In the genomic region with DNA sequence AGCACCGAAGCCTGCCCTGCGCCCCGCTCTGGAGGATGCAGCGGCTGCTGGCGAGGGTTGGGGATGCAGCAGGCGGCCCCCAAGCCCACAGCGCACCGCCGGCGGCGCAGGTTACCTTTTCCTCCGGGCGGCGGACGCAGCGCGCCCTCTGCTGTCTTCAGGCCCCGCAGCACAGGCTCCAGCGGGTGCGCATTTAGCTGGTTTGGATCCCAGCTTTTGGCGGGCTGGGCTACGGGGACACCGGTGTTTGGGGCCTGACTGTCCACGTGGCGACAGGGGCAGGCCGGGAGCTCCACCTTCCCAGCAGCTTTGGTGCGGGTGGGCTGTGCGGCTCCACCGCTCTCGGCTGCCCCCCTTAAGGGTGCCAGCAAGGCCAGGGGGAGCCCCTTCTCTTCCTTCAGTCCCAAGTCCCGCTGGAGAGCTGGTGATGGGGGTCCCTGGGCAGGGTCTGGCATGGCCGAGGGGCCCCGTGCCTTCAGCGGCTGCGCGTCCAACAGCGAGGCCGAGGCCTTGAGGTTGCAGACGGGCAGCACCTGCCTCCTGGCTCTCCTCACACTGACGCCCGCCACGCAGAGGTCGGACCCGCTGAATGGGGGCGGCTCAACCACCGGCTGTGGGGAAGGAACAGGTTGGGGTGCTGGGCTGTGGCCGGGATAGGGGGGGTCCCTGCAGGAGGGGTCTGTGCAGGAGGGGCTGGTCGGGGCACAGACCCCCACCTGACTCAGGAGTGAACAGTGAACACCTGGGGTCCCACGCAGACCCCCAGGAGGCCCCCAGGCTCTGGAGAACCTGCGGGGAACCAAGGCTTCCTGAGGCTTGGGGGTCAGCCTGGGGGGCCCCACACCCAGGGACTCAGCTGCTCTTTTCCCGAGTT, we compare ENCODE assay signal across 8 cellular contexts. TPM values are rescaled to one million over a fixed set of nuclear protein-coding genes. Genes with fewer than 3 reads are reported as not detected.
DNase-seq lines count a peak whose midpoint lies in the region; ATAC-seq and TF ChIP-seq lines count a peak whose summit lies in the region.

No MANE protein-coding gene starts in this region.

- peak; percentile 89 for TF ChIP-seq CTCF in AG09309 (IDR thresholded peaks at IDR 0.05; ENCODE audit: control insufficient read depth, insufficient read depth, low read depth, low read length, missing control alignments)
- TF ChIP-seq CTCF in WTC11 (IDR thresholded peaks at IDR 0.05) = peak; percentile 63; the same call in 1 of the 2 replicates

- POLR2A ChIA-PET in WTC11 (lab: Charles Lee) = interaction anchor here (0.5 to 1.0 kb wide), 2 partner anchors 101 to 294 kb away, joined by 4 to 8 read pairs; no protein-coding TSS in a partner anchor

- ATAC-seq in WTC11 (peak; percentile 93), GM18517 (IDR thresholded peaks at IDR 0.05; ENCODE audit: unreplicated experiment) (no peak)

- no peak overlapping the region for H3K27ac Mint-ChIP-seq in WTC11

- DNase-seq in AG09309 (ENCODE audit: low read depth) (no peak), GM19240 (ENCODE audit: insufficient read length, low spot score) (peak; percentile 82), NCI-H1930 (lab: John Stamatoyannopoulos, UW) (peak; percentile 55 to 85), WTC11 (ENCODE audit: low spot score) (peak; percentile 93), T47D (ENCODE audit: low read depth in 1 of 2, low spot score in 1 of 2) (peak; percentile 68 to 92), iPS-NIHi7 (ENCODE audit: extremely low spot score) (peak; percentile 96)
- peak; percentile 59 to 78 for DNase-seq in stimulated activated CD4-positive, alpha-beta T cell treated with anti-CD3 and anti-CD28 coated beads, Interleukin-15, amount 100 ng/mL, for 1 hour (ENCODE audit: low read depth in 1 of 2, low spot score in 1 of 2)

- H3K4me3 ChIP-seq in AG09309 (ENCODE audit: control insufficient read depth, low read depth, low read length) = no peak overlapping the region

- H3K4me3 Mint-ChIP-seq in WTC11 = no peak overlapping the region

- H3K9me3 Mint-ChIP-seq in WTC11 = no peaks in the 10 kb centered on the region

- no peaks in the 10 kb centered on the region for H3K4me1 Mint-ChIP-seq in WTC11

- H3K27me3 Mint-ChIP-seq in WTC11 (ENCODE audit: low read depth) = peaks cover 20% of the 10 kb centered on the region

- CTCF ChIA-PET in WTC11 (lab: Charles Lee) = interaction anchor here (0.5 to 3.2 kb wide), 74 partner anchors 11 to 657 kb away, joined by 3 to 75 read pairs (median 5); a partner anchor contains a TSS

- in situ Hi-C loops in T47D (cut with HindIII; ENCODE audit: low pct_unique_long_range_greater_than_20kb, low sequenced_read_pairs) = no loop called here

- no peaks in the 10 kb centered on the region for H3K36me3 Mint-ChIP-seq in WTC11

TF ChIP-seq in WTC11, 78 proteins besides CTCF, POLR2A, EP300 and RAD21 (continues in another document):
- TF ChIP-seq SP1 (CRISPR knock-in tag; conservative IDR thresholded peaks at IDR 0.05) (peak; percentile 39; the same call in 1 of the 2 replicates), ZNF317 (CRISPR knock-in tag; IDR thresholded peaks at IDR 0.05; ENCODE audit: borderline replicate concordance, low read depth) (no peak), CBFB (CRISPR knock-in tag; IDR thresholded peaks at IDR 0.05; ENCODE audit: low read depth) (peak; percentile 87; the same call in 1 of the 2 replicates), ZNF232 (CRISPR knock-in tag; IDR thresholded peaks at IDR 0.05) (no peak), OVOL2 (CRISPR knock-in tag; IDR thresholded peaks at IDR 0.05; ENCODE audit: borderline replicate concordance) (no peak), NR1H2 (CRISPR knock-in tag; IDR thresholded peaks at IDR 0.05) (no peak), ZBTB21 (CRISPR knock-in tag; IDR thresholded peaks at IDR 0.05; ENCODE audit: borderline replicate concordance) (no peak; the same call in 1 of the 2 replicates)
- TF ChIP-seq, protein P1, sequence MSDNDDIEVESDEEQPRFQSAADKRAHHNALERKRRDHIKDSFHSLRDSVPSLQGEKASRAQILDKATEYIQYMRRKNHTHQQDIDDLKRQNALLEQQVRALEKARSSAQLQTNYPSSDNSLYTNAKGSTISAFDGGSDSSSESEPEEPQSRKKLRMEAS (CRISPR knock-in tag; IDR thresholded peaks at IDR 0.05) = peak; percentile 89
- TF ChIP-seq, protein P2, sequence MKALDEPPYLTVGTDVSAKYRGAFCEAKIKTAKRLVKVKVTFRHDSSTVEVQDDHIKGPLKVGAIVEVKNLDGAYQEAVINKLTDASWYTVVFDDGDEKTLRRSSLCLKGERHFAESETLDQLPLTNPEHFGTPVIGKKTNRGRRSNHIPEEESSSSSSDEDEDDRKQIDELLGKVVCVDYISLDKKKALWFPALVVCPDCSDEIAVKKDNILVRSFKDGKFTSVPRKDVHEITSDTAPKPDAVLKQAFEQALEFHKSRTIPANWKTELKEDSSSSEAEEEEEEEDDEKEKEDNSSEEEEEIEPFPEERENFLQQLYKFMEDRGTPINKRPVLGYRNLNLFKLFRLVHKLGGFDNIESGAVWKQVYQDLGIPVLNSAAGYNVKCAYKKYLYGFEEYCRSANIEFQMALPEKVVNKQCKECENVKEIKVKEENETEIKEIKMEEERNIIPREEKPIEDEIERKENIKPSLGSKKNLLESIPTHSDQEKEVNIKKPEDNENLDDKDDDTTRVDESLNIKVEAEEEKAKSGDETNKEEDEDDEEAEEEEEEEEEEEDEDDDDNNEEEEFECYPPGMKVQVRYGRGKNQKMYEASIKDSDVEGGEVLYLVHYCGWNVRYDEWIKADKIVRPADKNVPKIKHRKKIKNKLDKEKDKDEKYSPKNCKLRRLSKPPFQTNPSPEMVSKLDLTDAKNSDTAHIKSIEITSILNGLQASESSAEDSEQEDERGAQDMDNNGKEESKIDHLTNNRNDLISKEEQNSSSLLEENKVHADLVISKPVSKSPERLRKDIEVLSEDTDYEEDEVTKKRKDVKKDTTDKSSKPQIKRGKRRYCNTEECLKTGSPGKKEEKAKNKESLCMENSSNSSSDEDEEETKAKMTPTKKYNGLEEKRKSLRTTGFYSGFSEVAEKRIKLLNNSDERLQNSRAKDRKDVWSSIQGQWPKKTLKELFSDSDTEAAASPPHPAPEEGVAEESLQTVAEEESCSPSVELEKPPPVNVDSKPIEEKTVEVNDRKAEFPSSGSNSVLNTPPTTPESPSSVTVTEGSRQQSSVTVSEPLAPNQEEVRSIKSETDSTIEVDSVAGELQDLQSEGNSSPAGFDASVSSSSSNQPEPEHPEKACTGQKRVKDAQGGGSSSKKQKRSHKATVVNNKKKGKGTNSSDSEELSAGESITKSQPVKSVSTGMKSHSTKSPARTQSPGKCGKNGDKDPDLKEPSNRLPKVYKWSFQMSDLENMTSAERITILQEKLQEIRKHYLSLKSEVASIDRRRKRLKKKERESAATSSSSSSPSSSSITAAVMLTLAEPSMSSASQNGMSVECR (CRISPR knock-in tag; IDR thresholded peaks at IDR 0.05; ENCODE audit: borderline replicate concordance) = 0 out of 2 replicates have a peak, but pooled peaks have one; percentile 72
- TF ChIP-seq, protein P3, sequence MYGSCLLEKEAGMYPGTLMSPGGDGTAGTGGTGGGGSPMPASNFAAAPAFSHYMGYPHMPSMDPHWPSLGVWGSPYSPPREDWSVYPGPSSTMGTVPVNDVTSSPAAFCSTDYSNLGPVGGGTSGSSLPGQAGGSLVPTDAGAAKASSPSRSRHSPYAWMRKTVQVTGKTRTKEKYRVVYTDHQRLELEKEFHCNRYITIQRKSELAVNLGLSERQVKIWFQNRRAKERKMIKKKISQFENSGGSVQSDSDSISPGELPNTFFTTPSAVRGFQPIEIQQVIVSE (CRISPR knock-in tag; IDR thresholded peaks at IDR 0.05; ENCODE audit: borderline replicate concordance) = no peak
- TF ChIP-seq, protein P4, sequence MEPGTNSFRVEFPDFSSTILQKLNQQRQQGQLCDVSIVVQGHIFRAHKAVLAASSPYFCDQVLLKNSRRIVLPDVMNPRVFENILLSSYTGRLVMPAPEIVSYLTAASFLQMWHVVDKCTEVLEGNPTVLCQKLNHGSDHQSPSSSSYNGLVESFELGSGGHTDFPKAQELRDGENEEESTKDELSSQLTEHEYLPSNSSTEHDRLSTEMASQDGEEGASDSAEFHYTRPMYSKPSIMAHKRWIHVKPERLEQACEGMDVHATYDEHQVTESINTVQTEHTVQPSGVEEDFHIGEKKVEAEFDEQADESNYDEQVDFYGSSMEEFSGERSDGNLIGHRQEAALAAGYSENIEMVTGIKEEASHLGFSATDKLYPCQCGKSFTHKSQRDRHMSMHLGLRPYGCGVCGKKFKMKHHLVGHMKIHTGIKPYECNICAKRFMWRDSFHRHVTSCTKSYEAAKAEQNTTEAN (CRISPR knock-in tag; IDR thresholded peaks at IDR 0.05) = 0 out of 2 replicates have a peak, but pooled peaks have one; percentile 58
- TF ChIP-seq, protein P5, sequence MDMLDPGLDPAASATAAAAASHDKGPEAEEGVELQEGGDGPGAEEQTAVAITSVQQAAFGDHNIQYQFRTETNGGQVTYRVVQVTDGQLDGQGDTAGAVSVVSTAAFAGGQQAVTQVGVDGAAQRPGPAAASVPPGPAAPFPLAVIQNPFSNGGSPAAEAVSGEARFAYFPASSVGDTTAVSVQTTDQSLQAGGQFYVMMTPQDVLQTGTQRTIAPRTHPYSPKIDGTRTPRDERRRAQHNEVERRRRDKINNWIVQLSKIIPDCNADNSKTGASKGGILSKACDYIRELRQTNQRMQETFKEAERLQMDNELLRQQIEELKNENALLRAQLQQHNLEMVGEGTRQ (CRISPR knock-in tag; IDR thresholded peaks at IDR 0.05) = peak; percentile 63
- TF ChIP-seq, protein P6, sequence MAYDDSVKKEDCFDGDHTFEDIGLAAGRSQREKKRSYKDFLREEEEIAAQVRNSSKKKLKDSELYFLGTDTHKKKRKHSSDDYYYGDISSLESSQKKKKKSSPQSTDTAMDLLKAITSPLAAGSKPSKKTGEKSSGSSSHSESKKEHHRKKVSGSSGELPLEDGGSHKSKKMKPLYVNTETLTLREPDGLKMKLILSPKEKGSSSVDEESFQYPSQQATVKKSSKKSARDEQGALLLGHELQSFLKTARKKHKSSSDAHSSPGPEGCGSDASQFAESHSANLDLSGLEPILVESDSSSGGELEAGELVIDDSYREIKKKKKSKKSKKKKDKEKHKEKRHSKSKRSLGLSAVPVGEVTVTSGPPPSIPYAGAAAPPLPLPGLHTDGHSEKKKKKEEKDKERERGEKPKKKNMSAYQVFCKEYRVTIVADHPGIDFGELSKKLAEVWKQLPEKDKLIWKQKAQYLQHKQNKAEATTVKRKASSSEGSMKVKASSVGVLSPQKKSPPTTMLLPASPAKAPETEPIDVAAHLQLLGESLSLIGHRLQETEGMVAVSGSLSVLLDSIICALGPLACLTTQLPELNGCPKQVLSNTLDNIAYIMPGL (CRISPR knock-in tag; IDR thresholded peaks at IDR 0.05) = peak; percentile 95

RNA-seq across cellular contexts. Expression of a gene that starts 18.0 kb away (rescaled TPM):
- total RNA-seq in WTC11 (2021) = 0.23 to 0.34 TPM (median 0.24 TPM) in 3 replicates

RNA-seq across cellular contexts. Expression of a gene that starts 27.5 kb away (rescaled TPM):
- total RNA-seq in WTC11 (2021) = 0.30 TPM in 1 of 3 replicates, not detected in the others

RNA-seq across cellular contexts. Expression of a gene that starts 54.7 kb away (rescaled TPM):
- total RNA-seq in WTC11 (2021) = 0.13 to 0.16 TPM (median 0.16 TPM) in 3 replicates

RNA-seq across cellular contexts. Expression of a gene that starts 59.3 kb away (rescaled TPM):
- total RNA-seq in WTC11 (2021) = not detected in 3 replicates
